ENCODE assay signal across 11 cellular contexts in genomic region chr12:124637163-124637562, GRCh38.
DNase-seq lines count a peak whose midpoint lies in the region; TF ChIP-seq lines count a peak whose summit lies in the region.
"Had no signal": no experiment of that assay in that cellular context is flagged by ENCODE, and none has a peak within 500 bp of the region (broad histone marks: within the 10 kb centered on the region; RNA-seq: fewer than 3 reads in every experiment).

No MANE protein-coding gene starts in this region.

- no peak overlapping the region for H2BK120ac ChIP-seq in mesenchymal stem cell (ENCODE audit: low read depth, low read length)

- H3K14ac ChIP-seq in mesenchymal stem cell (ENCODE audit: low read length in 2 of 2): no peak overlapping the region

- no peak overlapping the region for H3K27ac ChIP-seq in HEK293 (ENCODE audit: extremely low read depth, low read depth, low read length)
- no peak overlapping the region for H3K27ac ChIP-seq in mesenchymal stem cell (ENCODE audit: low read length, poor library complexity, severe bottlenecking)
- peak overlapping the region; percentile 33 for H3K27ac ChIP-seq in vagina

- no peaks in the 10 kb centered on the region for H3K36me3 ChIP-seq in HEK293 (ENCODE audit: control insufficient read depth in 2 of 2, insufficient read depth in 1 of 2, low read length in 2 of 2)
- no peaks in the 10 kb centered on the region for H3K36me3 ChIP-seq in mesenchymal stem cell (ENCODE audit: control insufficient read depth in 1 of 2, insufficient read depth in 2 of 2, low read depth in 1 of 2, low read length in 2 of 2)
- no peaks in the 10 kb centered on the region for H3K36me3 ChIP-seq in vagina
- H3K36me3 ChIP-seq: HAP-1 had no signal

- H4K91ac ChIP-seq in mesenchymal stem cell (ENCODE audit: low read length): no peak overlapping the region

- H3K9me3 Mint-ChIP-seq in MCF 10A (ENCODE audit: unreplicated experiment) (peaks cover 6% of the 10 kb centered on the region), mesothelial cell of epicardium (no peaks in the 10 kb centered on the region)

- peak overlapping the region; percentile 1 for H2AK5ac ChIP-seq in mesenchymal stem cell (ENCODE audit: low read length, severe bottlenecking)

- BruUV-seq in MCF 10A (replicated peaks; lab: Mats Ljungman, UMichigan): no TSS peak

- H3K4me2 ChIP-seq in mesenchymal stem cell (ENCODE audit: low read length, poor library complexity, severe bottlenecking): no peak overlapping the region
- H3K4me2 ChIP-seq: SK-N-SH had no signal

- peak overlapping the region; percentile 19 to 40 for H3K18ac ChIP-seq in mesenchymal stem cell (ENCODE audit: low read depth in 1 of 2, low read length in 2 of 2)

- H3K36me3 Mint-ChIP-seq in MCF 10A (ENCODE audit: insufficient read depth, unreplicated experiment) (peaks cover 8% of the 10 kb centered on the region), mesothelial cell of epicardium (no peaks in the 10 kb centered on the region)

- no peaks in the 10 kb centered on the region for H3K79me1 ChIP-seq in mesenchymal stem cell (replicated peaks; ENCODE audit: low read length, poor library complexity, severe bottlenecking)

- H3K27ac Mint-ChIP-seq in MCF 10A (ENCODE audit: low read depth, unreplicated experiment) (peak overlapping the region; percentile 59), mesothelial cell of epicardium (no peak overlapping the region)

- CTCF ChIA-PET in HEK293 (lab: Yijun Ruan, JAX): interaction anchor here (1.5 kb wide), 1 partner anchor 44 kb away, joined by 7 read pairs; no protein-coding TSS in a partner anchor
- CTCF ChIA-PET in MCF 10A (lab: Yijun Ruan, JAX): interaction anchor here (0.6 to 2.7 kb wide), 9 partner anchors 28 to 787 kb away, joined by 3 to 8 read pairs (median 4); no protein-coding TSS in a partner anchor

- no peaks in the 10 kb centered on the region for H3K27me3 Mint-ChIP-seq in MCF 10A (ENCODE audit: insufficient read depth, unreplicated experiment)
- H3K27me3 Mint-ChIP-seq in mesothelial cell of epicardium (ENCODE audit: low read depth): no peaks in the 10 kb centered on the region

- H3K4me1 Mint-ChIP-seq in MCF 10A (ENCODE audit: insufficient read depth, unreplicated experiment) (peaks cover 56% of the 10 kb centered on the region), mesothelial cell of epicardium (peaks cover 46% of the 10 kb centered on the region)

- H2BK15ac ChIP-seq in mesenchymal stem cell (ENCODE audit: low read depth, poor library complexity, severe bottlenecking): no peak overlapping the region

- H3K4ac ChIP-seq in mesenchymal stem cell (ENCODE audit: low read depth in 1 of 2, low read length in 2 of 2): no peak overlapping the region

- WGBS in mesenchymal stem cell: 88% methylated on average over 4 of the region's 4 CpGs

- H3K4me1 ChIP-seq in HEK293 (ENCODE audit: control insufficient read depth, insufficient read depth, low read length) (no peaks in the 10 kb centered on the region), mesenchymal stem cell (ENCODE audit: control insufficient read depth, insufficient read depth, low read depth, low read length) (peaks cover 12% of the 10 kb centered on the region), vagina (peaks cover 26% of the 10 kb centered on the region)

- intact Hi-C loops in MCF 10A (cut with micrococcal nuclease) (loop anchor here (1.0 to 2.0 kb wide), 2 partner anchors 28 to 110 kb away; no protein-coding TSS in a partner anchor), vagina (cut with DNase I) (no loop called here)

- TF ChIP-seq CTCF in HEK293 (tag by site-specific recombination; IDR thresholded peaks at IDR 0.05): no peak
- TF ChIP-seq CTCF in MCF 10A (IDR thresholded peaks at IDR 0.05; ENCODE audit: unreplicated experiment): no peak
- TF ChIP-seq CTCF in vagina (IDR thresholded peaks at IDR 0.05): no peak
- no peak for TF ChIP-seq CTCF in mesothelial cell of epicardium (IDR thresholded peaks at IDR 0.05; ENCODE audit: unreplicated experiment)

- H3K4me3 Mint-ChIP-seq in MCF 10A (ENCODE audit: unreplicated experiment) (no peak overlapping the region), mesothelial cell of epicardium (no peak overlapping the region)

- peak overlapping the region in 1 of 2 experiments; percentile 45 for H2BK12ac ChIP-seq in mesenchymal stem cell (ENCODE audit: low read length in 2 of 2)

- POLR2A ChIA-PET in HEK293 (lab: Yijun Ruan, JAX): no interaction called here
- POLR2A ChIA-PET in MCF 10A (lab: Yijun Ruan, JAX): interaction anchor here (0.6 to 5.6 kb wide), 13 partner anchors 12 to 249 kb away, joined by 3 to 33 read pairs (median 4); no protein-coding TSS in a partner anchor

- no peak overlapping the region for H3K9ac ChIP-seq in mesenchymal stem cell (ENCODE audit: low read length)
- H3K9ac ChIP-seq: SK-N-SH had no signal

- DNase-seq in MCF 10A (ENCODE audit: unreplicated experiment): no peak
- no peak for DNase-seq in mesenchymal stem cell
- no peak for DNase-seq in vagina (ENCODE audit: extremely low spot score in 2 of 2)
- DNase-seq in NCI-H1436 (lab: John Stamatoyannopoulos, UW): no peak
- DNase-seq in mesothelial cell of epicardium (ENCODE audit: low spot score in 2 of 2, unreplicated experiment in 2 of 2): no peak
- no peak for DNase-seq in NCI-H524 treated with DMSO at 0.1 percent for 48 hours (lab: John Stamatoyannopoulos, UW)
- DNase-seq: DMS53, NCI-H226, SK-N-SH had no signal

- H2AFZ ChIP-seq in mesenchymal stem cell (ENCODE audit: low read depth, low read length): no peak overlapping the region

- no peaks in the 10 kb centered on the region for H3K9me3 ChIP-seq in HEK293 (ENCODE audit: control insufficient read depth, insufficient read depth, low read depth, low read length)
- H3K9me3 ChIP-seq in mesenchymal stem cell (ENCODE audit: control insufficient read depth, low read length): peaks cover 22% of the 10 kb centered on the region
- no peaks in the 10 kb centered on the region for H3K9me3 ChIP-seq in vagina
- H3K9me3 ChIP-seq: HAP-1, SK-N-SH had no signal

- no peak for TF ChIP-seq POLR2A in vagina (IDR thresholded peaks at IDR 0.05)

- no peak overlapping the region for H4K8ac ChIP-seq in mesenchymal stem cell (ENCODE audit: low read length)

- H3K27me3 ChIP-seq in mesenchymal stem cell (ENCODE audit: control insufficient read depth in 1 of 2, insufficient read depth in 1 of 2, low read length in 2 of 2): no peaks in the 10 kb centered on the region
- H3K27me3 ChIP-seq in vagina: no peaks in the 10 kb centered on the region

- H3K4me3 ChIP-seq in HEK293 (ENCODE audit: low read depth, low read length) (no peak overlapping the region), mesenchymal stem cell (ENCODE audit: insufficient read depth in 1 of 2, low read depth in 1 of 2, low read length in 2 of 2) (no peak overlapping the region), vagina (no peak overlapping the region)
- H3K4me3 ChIP-seq: HAP-1 had no signal

- no peak overlapping the region for H3K23ac ChIP-seq in mesenchymal stem cell (ENCODE audit: low read length in 2 of 2)

- H2BK5ac ChIP-seq in mesenchymal stem cell (ENCODE audit: low read depth, low read length, poor library complexity, severe bottlenecking): no peak overlapping the region

TF ChIP-seq in HEK293, 187 proteins besides CTCF, POLR2A, EP300 and RAD21:
- TF ChIP-seq ZNF501 (tag by site-specific recombination; IDR thresholded peaks at IDR 0.05) (no peak), ZNF768 (tag by site-specific recombination; IDR thresholded peaks at IDR 0.05) (0 out of 2 replicates have a peak, but pooled peaks have one; percentile 28)
